ENCODE assay signal across 15 cellular contexts in the genomic region with DNA sequence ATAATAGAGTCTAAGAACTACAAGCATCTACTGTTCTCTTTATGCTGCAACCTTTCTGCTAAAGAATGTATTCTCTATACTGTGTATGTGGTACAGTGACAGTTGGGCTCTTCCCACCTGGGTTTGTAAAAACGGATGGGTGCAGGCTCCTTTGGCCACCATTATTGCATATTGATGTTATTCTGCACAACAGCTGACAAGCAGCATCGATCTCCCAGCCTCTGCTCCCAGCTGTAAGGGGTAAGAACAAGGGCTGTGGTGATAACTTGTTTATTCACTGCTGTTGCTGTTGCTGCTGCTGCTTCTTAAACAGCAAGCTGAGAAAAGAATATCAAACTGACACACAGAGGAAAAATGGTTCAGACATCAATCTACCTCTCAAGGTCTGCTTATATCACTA. TPM values are rescaled to one million over a fixed set of nuclear protein-coding genes. Genes with fewer than 3 reads are reported as not detected.
DNase-seq lines count a peak whose midpoint lies in the region; ATAC-seq, FAIRE-seq and TF ChIP-seq lines count a peak whose summit lies in the region.
"Had no signal": no experiment of that assay in that cellular context is flagged by ENCODE, and none has a peak within 500 bp of the region (broad histone marks: within the 10 kb centered on the region; RNA-seq: fewer than 3 reads in every experiment).

No MANE protein-coding gene starts in this region.

- no peak overlapping the region for H2BK15ac ChIP-seq in mesenchymal stem cell (ENCODE audit: low read depth, poor library complexity, severe bottlenecking)

- no peaks in the 10 kb centered on the region for H3K9me1 ChIP-seq in K562 (ENCODE audit: control insufficient read depth, insufficient read depth, low read length)

- TF ChIP-seq POLR2A in K562 (conservative IDR thresholded peaks at IDR 0.05), result no peak
- TF ChIP-seq POLR2A in GM18505 (IDR thresholded peaks at IDR 0.05; ENCODE audit: borderline replicate concordance, extremely low read depth, insufficient read depth, insufficient read length), result no peak

- whole genome bisulfite sequencing in K562 (ENCODE audit: insufficient coverage, low coverage, missing lambda C conversion rate), result 58% methylated on average over 2 of the region's 2 CpGs
- WGBS in mesenchymal stem cell, result 77% methylated on average over 2 of the region's 2 CpGs

- POLR2A ChIA-PET in K562 (lab: Yijun Ruan, JAX), result interaction anchor here (3.5 kb wide), 1 partner anchor 10 kb away, joined by 15 read pairs; no protein-coding TSS in a partner anchor

- no peak overlapping the region for H3K27ac ChIP-seq in left ventricle myocardium inferior (replicated peaks)
- no peak overlapping the region for H3K27ac ChIP-seq in right atrium auricular region
- H3K27ac ChIP-seq in K562 (ENCODE audit: extremely low read depth, low read depth, low read length), result no peak overlapping the region
- no peak overlapping the region for H3K27ac ChIP-seq in mesenchymal stem cell (ENCODE audit: low read length, poor library complexity, severe bottlenecking)
- H3K27ac ChIP-seq: brain microvascular endothelial cell, foreskin keratinocyte had no signal

- no peaks in the 10 kb centered on the region for H3K9me3 ChIP-seq in left ventricle myocardium inferior (replicated peaks)
- H3K9me3 ChIP-seq in right atrium auricular region, result no peaks in the 10 kb centered on the region
- no peaks in the 10 kb centered on the region for H3K9me3 ChIP-seq in K562 (replicated peaks; ENCODE audit: control insufficient read depth, insufficient read depth, low read depth, low read length)
- H3K9me3 ChIP-seq in mesenchymal stem cell (ENCODE audit: control insufficient read depth, low read length), result no peaks in the 10 kb centered on the region
- H3K9me3 ChIP-seq: BE2C, tibial nerve had no signal

- no peak overlapping the region for H2BK120ac ChIP-seq in mesenchymal stem cell (ENCODE audit: low read depth, low read length)

- H3K4ac ChIP-seq in mesenchymal stem cell (ENCODE audit: low read depth in 1 of 2, low read length in 2 of 2), result peak overlapping the region in 1 of 2 experiments; percentile 61

- H2AK5ac ChIP-seq in mesenchymal stem cell (ENCODE audit: low read length, severe bottlenecking), result no peak overlapping the region

- no peaks in the 10 kb centered on the region for H3K27me3 ChIP-seq in left ventricle myocardium inferior (ENCODE audit: low read depth)
- H3K27me3 ChIP-seq in right atrium auricular region, result no peaks in the 10 kb centered on the region
- H3K27me3 ChIP-seq in K562 (ENCODE audit: control insufficient read depth in 2 of 2, insufficient read depth in 2 of 2, low read length in 2 of 2), result no peaks in the 10 kb centered on the region
- no peaks in the 10 kb centered on the region for H3K27me3 ChIP-seq in mesenchymal stem cell (ENCODE audit: control insufficient read depth in 1 of 2, insufficient read depth in 1 of 2, low read length in 2 of 2)
- H3K27me3 ChIP-seq: BE2C, brain microvascular endothelial cell, foreskin keratinocyte, tibial nerve had no signal

- no peak for DNase-seq in left ventricle myocardium inferior
- no peak for DNase-seq in right atrium auricular region (ENCODE audit: low spot score)
- DNase-seq in K562 (ENCODE audit: extremely low read depth in 1 of 4, low spot score in 3 of 4), result no peak
- DNase-seq in mesenchymal stem cell, result peak; percentile 50
- DNase-seq in activated effector memory CD4-positive, alpha-beta T cell treated with anti-CD3 and anti-CD28 coated beads, Interleukin-2, amount 50 U/mL, for 16 hours, result no peak
- DNase-seq in T-helper 9 cell, result no peak
- DNase-seq: BE2C, brain microvascular endothelial cell, foreskin keratinocyte, NCI-H2081 treated with DMSO at 0.1 percent for 48 hours had no signal

- no peak for TF ChIP-seq EP300 in K562 (IDR thresholded peaks at IDR 0.05; ENCODE audit: low read length)

- H2AFZ ChIP-seq in K562 (ENCODE audit: low read depth, low read length) (no peak overlapping the region), mesenchymal stem cell (ENCODE audit: low read depth, low read length) (no peak overlapping the region)

- H3K14ac ChIP-seq in mesenchymal stem cell (ENCODE audit: low read length in 2 of 2), result no peak overlapping the region

- ATAC-seq in K562, result peak; percentile 41
- no peak for ATAC-seq in GM18505 (IDR thresholded peaks at IDR 0.05; ENCODE audit: unreplicated experiment)
- no peak for ATAC-seq in GM19395 (IDR thresholded peaks at IDR 0.05; ENCODE audit: unreplicated experiment)
- ATAC-seq: foreskin keratinocyte had no signal

- H4K91ac ChIP-seq in mesenchymal stem cell (ENCODE audit: low read length), result no peak overlapping the region

- H3K4me3 ChIP-seq in left ventricle myocardium inferior, result peak overlapping the region; percentile 11
- no peak overlapping the region for H3K4me3 ChIP-seq in right atrium auricular region
- H3K4me3 ChIP-seq in K562, result no peak overlapping the region
- H3K4me3 ChIP-seq in mesenchymal stem cell (ENCODE audit: insufficient read depth in 1 of 2, low read depth in 1 of 2, low read length in 2 of 2), result peak overlapping the region in 1 of 2 experiments; percentile 41

- H3K18ac ChIP-seq in mesenchymal stem cell (ENCODE audit: low read depth in 1 of 2, low read length in 2 of 2), result peak overlapping the region in 1 of 2 experiments; percentile 52

- TF ChIP-seq CTCF in left ventricle myocardium inferior (IDR thresholded peaks at IDR 0.05; ENCODE audit: borderline replicate concordance) (no peak), right atrium auricular region (IDR thresholded peaks at IDR 0.05) (no peak), K562 (IDR thresholded peaks at IDR 0.05 in 2 of 3, conservative IDR thresholded peaks at IDR 0.05 in 1 of 3; ENCODE audit: insufficient read depth in 2 of 3, low read depth in 1 of 3, low read length in 3 of 3) (no peak)

- H3K79me2 ChIP-seq in K562 (ENCODE audit: control insufficient read depth, insufficient read depth, low read length), result peaks cover 98% of the 10 kb centered on the region

- no TSS peak for BruUV-seq in K562 (replicated peaks; lab: Mats Ljungman, UMichigan)

- H4K8ac ChIP-seq in mesenchymal stem cell (ENCODE audit: low read length), result no peak overlapping the region

- intact Hi-C loops in left ventricle myocardium inferior (cut with micrococcal nuclease), result no loop called here
- intact Hi-C loops in K562 (cut with micrococcal nuclease), result no loop called here

- H3K9ac ChIP-seq in K562 (ENCODE audit: insufficient read depth in 1 of 2, low read depth in 2 of 2, low read length in 2 of 2) (no peak overlapping the region), mesenchymal stem cell (ENCODE audit: low read length) (peak overlapping the region; percentile 96)

- peaks cover 32% of the 10 kb centered on the region for H3K4me1 ChIP-seq in left ventricle myocardium inferior
- H3K4me1 ChIP-seq in right atrium auricular region, result peaks cover 0 to 14% of the 10 kb centered on the region in 2 donors
- H3K4me1 ChIP-seq in K562 (replicated peaks in 1 of 2; ENCODE audit: control insufficient read depth in 2 of 2, insufficient read depth in 2 of 2, low read length in 2 of 2), result no peaks in the 10 kb centered on the region; a peak in 2 of 5 replicates
- H3K4me1 ChIP-seq in mesenchymal stem cell (ENCODE audit: control insufficient read depth, insufficient read depth, low read depth, low read length), result peaks cover 2% of the 10 kb centered on the region
- H3K4me1 ChIP-seq: BE2C had no signal

- TF ChIP-seq RAD21 in K562 (CRISPR knock-in tag; conservative IDR thresholded peaks at IDR 0.05 in 1 of 2, IDR thresholded peaks at IDR 0.05 in 1 of 2), result no peak

- no peak for FAIRE-seq in K562 (lab: Jason Lieb, UNC)
- FAIRE-seq: H54, HTR-8/SVneo had no signal

- in situ Hi-C loops in K562 (cut with MboI), result no loop called here

- H3K79me1 ChIP-seq in mesenchymal stem cell (replicated peaks; ENCODE audit: low read length, poor library complexity, severe bottlenecking), result peaks cover 6% of the 10 kb centered on the region

- no peak overlapping the region for H2BK12ac ChIP-seq in mesenchymal stem cell (ENCODE audit: low read length in 2 of 2)

- H3K36me3 ChIP-seq in left ventricle myocardium inferior, result peaks cover 5% of the 10 kb centered on the region
- H3K36me3 ChIP-seq in right atrium auricular region, result no peaks in the 10 kb centered on the region
- H3K36me3 ChIP-seq in K562 (ENCODE audit: control insufficient read depth, insufficient read depth, low read length), result peaks cover 83% of the 10 kb centered on the region
- peaks cover 0 to 45% of the 10 kb centered on the region in 2 experiments for H3K36me3 ChIP-seq in mesenchymal stem cell (ENCODE audit: control insufficient read depth in 1 of 2, insufficient read depth in 2 of 2, low read depth in 1 of 2, low read length in 2 of 2)
- H3K36me3 ChIP-seq: brain microvascular endothelial cell had no signal

- no peak overlapping the region for H3K23ac ChIP-seq in mesenchymal stem cell (ENCODE audit: low read length in 2 of 2)

- no peak overlapping the region for H2BK5ac ChIP-seq in mesenchymal stem cell (ENCODE audit: low read depth, low read length, poor library complexity, severe bottlenecking)

- CTCF ChIA-PET in K562 (lab: Yijun Ruan, JAX; ENCODE audit: low intra/inter-chr PET ratio), result no interaction called here

- H4K20me1 ChIP-seq in K562 (replicated peaks; ENCODE audit: control insufficient read depth, insufficient read depth, low read length), result no peaks in the 10 kb centered on the region

- H3K4me2 ChIP-seq in K562 (ENCODE audit: insufficient read depth, low read length) (no peak overlapping the region), mesenchymal stem cell (ENCODE audit: low read length, poor library complexity, severe bottlenecking) (no peak overlapping the region)

RNA-seq across cellular contexts. Expression of gene KCNRG, which starts 56.2 kb away (rescaled TPM):
- total RNA-seq in left ventricle myocardium inferior (not detected), right atrium auricular region (1 to 10 TPM; 1.6 TPM), K562 (2014; rRNA removed) (0.41 and 0.69 TPM in 2 replicates), K562 (2014; rRNA removed; fragmentation: Illumina TruSeq; extraction: Trizol) (0.80 and 1.1 TPM in 2 replicates), K562 (2015; rRNA removed; fragmentation: Illumina TruSeq; extraction: Trizol) (0.72 and 0.87 TPM in 2 replicates), K562 (2021) (0.13 and 0.53 TPM in 2 replicates)
- total RNA-seq in K562 (2011; cell fraction: chromatin; rRNA removed; ENCODE audit: low replicate concordance), result 1.4 and 2.8 TPM in 2 replicates
- total RNA-seq in K562 (2011; cell fraction: nucleolus; rRNA removed), result 0.67 and 1.6 TPM in 2 replicates
- 1.8 and 2.3 TPM in 2 replicates for total RNA-seq in K562 (2011; cell fraction: nucleoplasm; rRNA removed)
- polyA plus RNA-seq in K562 (2011; rRNA removed) (0.84 and 1.1 TPM in 2 replicates), K562 (2014; fragmentation: Illumina TruSeq; extraction: Trizol) (0.78 and 0.83 TPM in 2 replicates), K562 (2014; fragmentation: Nextera tagmentation; extraction: Ambion mirVana) (under 1 TPM; 0.36 to 0.39 TPM), K562 (2014; rRNA removed) (0.46 and 0.50 TPM in 2 replicates)
- 0.28 and 0.45 TPM in 2 replicates for polyA plus RNA-seq in K562 (2011; cell fraction: cytosol; rRNA removed)
- polyA plus RNA-seq in K562 (2011; cell fraction: nucleus; rRNA removed), result 0.38 and 0.80 TPM in 2 replicates
- polyA plus RNA-seq in K562 (2012), result 0.16 and 0.25 TPM in 2 replicates
- polyA minus RNA-seq in K562 (2011; rRNA and poly(A)+ RNA removed), result 3.2 and 4.0 TPM in 2 replicates
- polyA minus RNA-seq in K562 (2011; cell fraction: cytosol; rRNA and poly(A)+ RNA removed), result 0.76 and 1.5 TPM in 2 replicates
- polyA minus RNA-seq in K562 (2011; cell fraction: nucleus; rRNA and poly(A)+ RNA removed), result 0.54 and 1.3 TPM in 2 replicates
- 0.79 TPM for polyA plus RNA-seq in mesenchymal stem cell (2013, experiment 1 of 2)
- polyA plus RNA-seq in mesenchymal stem cell (2013, experiment 2 of 2), result 0.74 TPM
